In genomic region chr6:57432919-57433684, GRCh38 we compare ENCODE assay signal across 13 cellular contexts.
DNase-seq lines count a peak whose midpoint lies in the region; ATAC-seq and TF ChIP-seq lines count a peak whose summit lies in the region.
"Had no signal": no experiment of that assay in that cellular context is flagged by ENCODE, and none has a peak within 500 bp of the region (broad histone marks: within the 10 kb centered on the region; RNA-seq: fewer than 3 reads in every experiment).

No MANE protein-coding gene starts in this region.

- no peak overlapping the region for H3K4me3 Mint-ChIP-seq in activated T-helper 2 cell treated with anti-CD3 and anti-CD28 coated beads, Interferon-gamma antibody, Interleukin-2, Interleukin-4, amounts not matched to agents 10 μg/mL and 5 μg/mL and 100 μg/mL, durations not matched to agents 14 hours and 24 hours and 36 hours (ENCODE audit: low read depth)
- H3K4me3 Mint-ChIP-seq: activated naive CD8-positive, alpha-beta T cell treated with anti-CD3 and anti-CD28 coated beads, Interleukin-2, amount 50 U/mL, for 24 hours; stimulated activated naive CD8-positive, alpha-beta T cell treated with anti-CD3 and anti-CD28 coated beads, Interleukin-15, amount 100 ng/mL, for 72 hours had no signal

- no peak for TF ChIP-seq POLR2A in stomach (IDR thresholded peaks at IDR 0.05)

- no peaks in the 10 kb centered on the region for H4K20me1 ChIP-seq in smooth muscle cell (ENCODE audit: low read depth)

- H3K9me3 ChIP-seq in SJSA1 (replicated peaks) (no peaks in the 10 kb centered on the region), smooth muscle cell (replicated peaks; ENCODE audit: low read depth) (no peaks in the 10 kb centered on the region), stomach (no peaks in the 10 kb centered on the region)
- H3K9me3 ChIP-seq: HAP-1, lower lobe of right lung, sigmoid colon had no signal

- H3K4me1 ChIP-seq in SJSA1 (replicated peaks) (peaks cover 16% of the 10 kb centered on the region), smooth muscle cell (ENCODE audit: low read depth) (peaks cover 15% of the 10 kb centered on the region), stomach (peaks cover 0 to 34% (median 10%) of the 10 kb centered on the region in 4 donors)
- H3K4me1 ChIP-seq: HAP-1 had no signal

- H3K27ac Mint-ChIP-seq in activated T-helper 2 cell treated with anti-CD3 and anti-CD28 coated beads, Interferon-gamma antibody, Interleukin-2, Interleukin-4, amounts not matched to agents 10 μg/mL and 5 μg/mL and 100 μg/mL, durations not matched to agents 14 hours and 24 hours and 36 hours, result no peak overlapping the region
- H3K27ac Mint-ChIP-seq: activated naive CD8-positive, alpha-beta T cell treated with anti-CD3 and anti-CD28 coated beads, Interleukin-2, amount 50 U/mL, for 24 hours; stimulated activated naive CD8-positive, alpha-beta T cell treated with anti-CD3 and anti-CD28 coated beads, Interleukin-15, amount 100 ng/mL, for 72 hours had no signal

- TF ChIP-seq CTCF in smooth muscle cell (IDR thresholded peaks at IDR 0.05; ENCODE audit: borderline replicate concordance, insufficient read depth, poor library complexity, severe bottlenecking), result no peak
- TF ChIP-seq CTCF in stomach (IDR thresholded peaks at IDR 0.05), result no peak
- TF ChIP-seq CTCF in GM20000 (IDR thresholded peaks at IDR 0.05; ENCODE audit: extremely low read depth, missing control alignments), result no peak

- H3K36me3 ChIP-seq in SJSA1 (0 out of 2 replicates have a peak, but pooled peaks cover 4% of the 10 kb centered on the region), smooth muscle cell (ENCODE audit: low read depth) (no peaks in the 10 kb centered on the region), stomach (no peaks in the 10 kb centered on the region)
- H3K36me3 ChIP-seq: HAP-1, lower lobe of right lung, sigmoid colon had no signal

- no peak for DNase-seq in SJSA1 (ENCODE audit: low read depth in 1 of 2, low spot score in 2 of 2)
- DNase-seq in smooth muscle cell (lab: John Stamatoyannopoulos, UW; ENCODE audit: unreplicated experiment), result no peak
- no peak for DNase-seq in activated T-helper 2 cell treated with anti-CD3 and anti-CD28 coated beads, Interferon-gamma antibody, Interleukin-2, Interleukin-4, amounts not matched to agents 10 μg/mL and 5 μg/mL and 100 μg/mL, durations not matched to agents 14 hours and 24 hours and 36 hours (ENCODE audit: low spot score)
- no peak for DNase-seq in stomach
- DNase-seq in GM20000 (ENCODE audit: low spot score), result no peak
- DNase-seq: activated CD4-positive, CD25-positive, alpha-beta regulatory T cell; activated naive CD8-positive, alpha-beta T cell treated with anti-CD3 and anti-CD28 coated beads, Interleukin-2, amount 50 U/mL, for 24 hours; lower lobe of right lung; sigmoid colon; stimulated activated naive CD8-positive, alpha-beta T cell treated with anti-CD3 and anti-CD28 coated beads, Interleukin-15, amount 100 ng/mL, for 72 hours had no signal

- no peak overlapping the region for H3K9ac ChIP-seq in smooth muscle cell (ENCODE audit: low read depth)

- H3K36me3 Mint-ChIP-seq in activated T-helper 2 cell treated with anti-CD3 and anti-CD28 coated beads, Interferon-gamma antibody, Interleukin-2, Interleukin-4, amounts not matched to agents 10 μg/mL and 5 μg/mL and 100 μg/mL, durations not matched to agents 14 hours and 24 hours and 36 hours (ENCODE audit: low read depth), result peaks cover 10% of the 10 kb centered on the region

- ATAC-seq in GM19372 (IDR thresholded peaks at IDR 0.05; ENCODE audit: low read depth, unreplicated experiment), result peak; percentile 61
- peak; percentile 69 for ATAC-seq in HG02938 (IDR thresholded peaks at IDR 0.05; ENCODE audit: unreplicated experiment)
- ATAC-seq: activated naive CD8-positive, alpha-beta T cell treated with anti-CD3 and anti-CD28 coated beads, Interleukin-2, amount 50 U/mL, for 24 hours; lower lobe of right lung; stimulated activated naive CD8-positive, alpha-beta T cell treated with anti-CD3 and anti-CD28 coated beads, Interleukin-15, amount 100 ng/mL, for 72 hours had no signal

- H3K9me3 Mint-ChIP-seq in activated T-helper 2 cell treated with anti-CD3 and anti-CD28 coated beads, Interferon-gamma antibody, Interleukin-2, Interleukin-4, amounts not matched to agents 10 μg/mL and 5 μg/mL and 100 μg/mL, durations not matched to agents 14 hours and 24 hours and 36 hours, result no peaks in the 10 kb centered on the region
- H3K9me3 Mint-ChIP-seq: activated naive CD8-positive, alpha-beta T cell treated with anti-CD3 and anti-CD28 coated beads, Interleukin-2, amount 50 U/mL, for 24 hours; stimulated activated naive CD8-positive, alpha-beta T cell treated with anti-CD3 and anti-CD28 coated beads, Interleukin-15, amount 100 ng/mL, for 72 hours had no signal

- peak overlapping the region; percentile 21; the same call in 1 of the 2 replicates for H3K27ac ChIP-seq in SJSA1
- peak overlapping the region; percentile 19 for H3K27ac ChIP-seq in smooth muscle cell (ENCODE audit: low read depth)
- H3K27ac ChIP-seq in stomach, result no peak overlapping the region
- H3K27ac ChIP-seq: lower lobe of right lung had no signal

- H3K27me3 Mint-ChIP-seq in activated T-helper 2 cell treated with anti-CD3 and anti-CD28 coated beads, Interferon-gamma antibody, Interleukin-2, Interleukin-4, amounts not matched to agents 10 μg/mL and 5 μg/mL and 100 μg/mL, durations not matched to agents 14 hours and 24 hours and 36 hours (ENCODE audit: low read depth), result no peaks in the 10 kb centered on the region
- H3K27me3 Mint-ChIP-seq: activated naive CD8-positive, alpha-beta T cell treated with anti-CD3 and anti-CD28 coated beads, Interleukin-2, amount 50 U/mL, for 24 hours; stimulated activated naive CD8-positive, alpha-beta T cell treated with anti-CD3 and anti-CD28 coated beads, Interleukin-15, amount 100 ng/mL, for 72 hours had no signal

- no peak overlapping the region for H2AFZ ChIP-seq in smooth muscle cell (ENCODE audit: low read depth)

- H3K4me3 ChIP-seq in SJSA1 (no peak overlapping the region), smooth muscle cell (no peak overlapping the region), stomach (no peak overlapping the region)
- H3K4me3 ChIP-seq: HAP-1, lower lobe of right lung, sigmoid colon had no signal

- no peaks in the 10 kb centered on the region for H3F3A ChIP-seq in smooth muscle cell (ENCODE audit: low read depth)

- H3K27me3 ChIP-seq in SJSA1 (replicated peaks) (no peaks in the 10 kb centered on the region), smooth muscle cell (ENCODE audit: low read depth) (no peaks in the 10 kb centered on the region), stomach (no peaks in the 10 kb centered on the region)
- H3K27me3 ChIP-seq: sigmoid colon had no signal

- peak overlapping the region; percentile 76 for H3K4me2 ChIP-seq in smooth muscle cell

- intact Hi-C loops in activated T-helper 2 cell treated with anti-CD3 and anti-CD28 coated beads, Interferon-gamma antibody, Interleukin-2, Interleukin-4, amounts not matched to agents 10 μg/mL and 5 μg/mL and 100 μg/mL, durations not matched to agents 14 hours and 24 hours and 36 hours (cut with micrococcal nuclease), result no loop called here
- intact Hi-C loops in stomach (cut with DNase I; ENCODE audit: low total_unique reads), result no loop called here

- no peak for TF ChIP-seq EP300 in stomach (IDR thresholded peaks at IDR 0.05)

- 92% methylated on average over 4 of the region's 4 CpGs for WGBS in smooth muscle cell (ENCODE audit: low lambda C conversion rate)
- WGBS in stomach, 5 donors, result 66 to 84% (median 80%) methylated on average over 4 of the region's 4 CpGs

- H3K79me2 ChIP-seq in smooth muscle cell (ENCODE audit: low read depth), result no peaks in the 10 kb centered on the region

- H3K4me1 Mint-ChIP-seq in activated T-helper 2 cell treated with anti-CD3 and anti-CD28 coated beads, Interferon-gamma antibody, Interleukin-2, Interleukin-4, amounts not matched to agents 10 μg/mL and 5 μg/mL and 100 μg/mL, durations not matched to agents 14 hours and 24 hours and 36 hours (ENCODE audit: low read depth), result peaks cover 16% of the 10 kb centered on the region

Comparison
In these comparisons a context has a peak if more than half of its experiments do, and no peak if none do; other contexts are left out.
1. H3K27ac ChIP-seq: peak in SJSA1 (single experiment) and smooth muscle cell (single experiment); none in stomach (0 of 5).